In the genomic region with DNA sequence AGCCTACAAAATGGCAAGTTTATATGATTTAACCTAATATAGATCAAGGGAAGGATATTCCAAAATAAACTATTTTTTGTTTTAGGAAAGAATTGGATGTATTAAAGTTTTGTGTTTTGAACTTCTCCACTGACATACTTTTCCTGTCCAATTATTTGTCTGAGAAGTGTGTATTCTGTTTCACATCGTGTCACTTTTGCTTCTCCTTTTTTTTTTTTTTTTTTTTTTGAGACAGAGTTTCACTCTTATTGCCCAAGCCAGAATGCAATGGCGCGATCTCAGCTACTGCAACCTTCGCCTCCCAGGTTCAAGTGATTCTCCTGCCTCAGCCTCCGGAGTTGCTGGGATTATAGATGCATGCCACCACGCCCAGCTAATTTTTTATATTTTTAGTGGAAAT, we compare ENCODE assay signal across 24 cellular contexts.
"Had no signal": no experiment of that assay in that cellular context is flagged by ENCODE, and none has a peak within 500 bp of the region (broad histone marks: within the 10 kb centered on the region; RNA-seq: fewer than 3 reads in every experiment).

No MANE protein-coding gene starts in this region.

- DNase-seq: activated CD4-positive, alpha-beta T cell treated with anti-CD3 and anti-CD28 coated beads for 36 hours; activated CD4-positive, alpha-beta T cell treated with anti-CD3 and anti-CD28 coated beads, Interleukin-2, amount 50 U/mL, for 1 hour; activated CD8-positive, alpha-beta memory T cell treated with anti-CD3 and anti-CD28 coated beads, Interleukin-2, amount 50 U/mL, for 4 hours; activated CD8-positive, alpha-beta T cell treated with anti-CD3 and anti-CD28 coated beads for 36 hours; activated gamma-delta T cell treated with Interleukin-2 at 50 U/mL for 16 hours; activated naive CD4-positive, alpha-beta T cell treated with anti-CD3 and anti-CD28 coated beads, Interleukin-2, amount 10 ng/mL, durations not matched to agents 7 days and 5 days; activated naive CD8-positive, alpha-beta T cell treated with anti-CD3 and anti-CD28 coated beads for 36 hours; activated T-cell treated with anti-CD3 and anti-CD28 coated beads, Interleukin-2, amount 50 U/mL, for 72 hours; brain microvascular endothelial cell; Kasumi-1; KBM-7; NCI-H1105 treated with DMSO at 0.1 percent for 48 hours; NCI-H1436 treated with DMSO at 0.1 percent for 48 hours; NCI-H187 treated with DMSO at 0.1 percent for 48 hours; NCI-H2081 treated with DMSO at 0.1 percent for 48 hours; NCI-H446; NCI-H524; Peyer's patch; Right ventricle myocardium superior; T-helper 17 cell; T-helper 9 cell had no signal

- H3K27me3 Mint-ChIP-seq: activated CD4-positive, alpha-beta T cell treated with anti-CD3 and anti-CD28 coated beads for 36 hours; activated CD8-positive, alpha-beta T cell treated with anti-CD3 and anti-CD28 coated beads for 36 hours; activated naive CD4-positive, alpha-beta T cell treated with anti-CD3 and anti-CD28 coated beads, Interleukin-2, amount 10 ng/mL, durations not matched to agents 7 days and 5 days; activated naive CD8-positive, alpha-beta T cell treated with anti-CD3 and anti-CD28 coated beads for 36 hours; T-helper 17 cell had no signal

- H3K9me3 ChIP-seq: Peyer's patch had no signal

- H3K36me3 ChIP-seq: brain microvascular endothelial cell had no signal

- H3K27ac Mint-ChIP-seq: activated CD4-positive, alpha-beta T cell treated with anti-CD3 and anti-CD28 coated beads for 36 hours; activated CD8-positive, alpha-beta T cell treated with anti-CD3 and anti-CD28 coated beads for 36 hours; activated naive CD4-positive, alpha-beta T cell treated with anti-CD3 and anti-CD28 coated beads, Interleukin-2, amount 10 ng/mL, durations not matched to agents 7 days and 5 days; activated naive CD8-positive, alpha-beta T cell treated with anti-CD3 and anti-CD28 coated beads for 36 hours; activated T-helper 2 cell treated with anti-CD3 and anti-CD28 coated beads, Interferon-gamma antibody, Interleukin-2, Interleukin-4, amounts not matched to agents 10 μg/mL and 5 μg/mL and 100 μg/mL, durations not matched to agents 14 hours and 24 hours and 36 hours; T-helper 17 cell had no signal

- H3K27ac ChIP-seq: brain microvascular endothelial cell, cardiac muscle cell, Peyer's patch, RWPE1 had no signal

- H3K4me3 ChIP-seq: cardiac muscle cell, Peyer's patch had no signal

- H3K4me3 Mint-ChIP-seq: activated CD4-positive, alpha-beta T cell treated with anti-CD3 and anti-CD28 coated beads for 36 hours; activated CD8-positive, alpha-beta T cell treated with anti-CD3 and anti-CD28 coated beads for 36 hours; activated naive CD4-positive, alpha-beta T cell treated with anti-CD3 and anti-CD28 coated beads, Interleukin-2, amount 10 ng/mL, durations not matched to agents 7 days and 5 days; activated naive CD8-positive, alpha-beta T cell treated with anti-CD3 and anti-CD28 coated beads for 36 hours; activated T-cell treated with anti-CD3 and anti-CD28 coated beads, Interleukin-2, amount 50 U/mL, for 72 hours; T-helper 17 cell had no signal

- ATAC-seq: activated CD4-positive, alpha-beta T cell treated with anti-CD3 and anti-CD28 coated beads for 36 hours; activated CD8-positive, alpha-beta T cell treated with anti-CD3 and anti-CD28 coated beads for 36 hours; activated T-cell treated with anti-CD3 and anti-CD28 coated beads, Interleukin-2, amount 50 U/mL, for 72 hours; T-helper 17 cell had no signal

- H3K4me1 ChIP-seq: Peyer's patch had no signal

- H3K9me3 Mint-ChIP-seq: activated CD8-positive, alpha-beta T cell treated with anti-CD3 and anti-CD28 coated beads for 36 hours; activated naive CD4-positive, alpha-beta T cell treated with anti-CD3 and anti-CD28 coated beads, Interleukin-2, amount 10 ng/mL, durations not matched to agents 7 days and 5 days; activated naive CD8-positive, alpha-beta T cell treated with anti-CD3 and anti-CD28 coated beads for 36 hours; activated T-cell treated with anti-CD3 and anti-CD28 coated beads, Interleukin-2, amount 50 U/mL, for 72 hours; activated T-helper 2 cell treated with anti-CD3 and anti-CD28 coated beads, Interferon-gamma antibody, Interleukin-2, Interleukin-4, amounts not matched to agents 10 μg/mL and 5 μg/mL and 100 μg/mL, durations not matched to agents 14 hours and 24 hours and 36 hours had no signal

- H3K27me3 ChIP-seq: brain microvascular endothelial cell, cardiac muscle cell, Peyer's patch had no signal
